10 cellular contexts compared by ENCODE assay signal in genomic region chr1:17588048-17588781, GRCh38. TPM values are rescaled to one million over a fixed set of nuclear protein-coding genes. Genes with fewer than 3 reads are reported as not detected.
DNase-seq lines count a peak whose midpoint lies in the region; ATAC-seq, FAIRE-seq and TF ChIP-seq lines count a peak whose summit lies in the region.
"Had no signal": no experiment of that assay in that cellular context is flagged by ENCODE, and none has a peak within 500 bp of the region (broad histone marks: within the 10 kb centered on the region; RNA-seq: fewer than 3 reads in every experiment).

No MANE protein-coding gene starts in this region.

- H3K4me2 ChIP-seq in K562 (ENCODE audit: insufficient read depth, low read length) (no peak overlapping the region), keratinocyte (ENCODE audit: control insufficient read depth, extremely low read depth, insufficient read depth, low read depth, low read length) (peak overlapping the region; percentile 51), MM.1S (ENCODE audit: low read depth, low read length) (no peak overlapping the region)

- no peaks in the 10 kb centered on the region for H3K79me2 ChIP-seq in K562 (ENCODE audit: control insufficient read depth, insufficient read depth, low read length)
- H3K79me2 ChIP-seq in keratinocyte (ENCODE audit: control insufficient read depth, insufficient read depth, low read length) = no peaks in the 10 kb centered on the region
- H3K79me2 ChIP-seq in MM.1S (ENCODE audit: low read length) = no peaks in the 10 kb centered on the region

- H3K27ac Mint-ChIP-seq in activated naive CD8-positive, alpha-beta T cell treated with anti-CD3 and anti-CD28 coated beads for 36 hours = no peak overlapping the region
- no peak overlapping the region for H3K27ac Mint-ChIP-seq in activated CD4-positive, alpha-beta T cell treated with anti-CD3 and anti-CD28 coated beads, Interleukin-2, amount 10 ng/mL, durations not matched to agents 7 days and 5 days

- peak; percentile 26; the same call in 1 of the 3 replicates for ATAC-seq in K562
- ATAC-seq in HG03521 (IDR thresholded peaks at IDR 0.05; ENCODE audit: unreplicated experiment) = no peak

- H3K4me3 ChIP-seq in K562 (no peak overlapping the region), keratinocyte (ENCODE audit: control insufficient read depth in 2 of 3, extremely low read depth in 1 of 3, insufficient read depth in 2 of 3, low read depth in 1 of 3, low read length in 3 of 3) (no peak overlapping the region), thyroid gland (replicated peaks in 1 of 3) (no peak overlapping the region), MM.1S (ENCODE audit: low read length) (no peak overlapping the region)
- H3K4me3 ChIP-seq: HAP-1 had no signal

- H4K20me1 ChIP-seq in K562 (replicated peaks; ENCODE audit: control insufficient read depth, insufficient read depth, low read length) (peaks cover 11% of the 10 kb centered on the region; the same call in 1 of the 2 replicates), keratinocyte (ENCODE audit: control insufficient read depth, extremely low read depth, insufficient read depth, low read length) (no peaks in the 10 kb centered on the region), MM.1S (ENCODE audit: insufficient read depth, low read length) (no peaks in the 10 kb centered on the region)

- H3K27ac ChIP-seq in K562 (ENCODE audit: extremely low read depth, low read depth, low read length) (no peak overlapping the region), keratinocyte (ENCODE audit: control insufficient read depth, insufficient read depth, low read length) (no peak overlapping the region), thyroid gland (peak overlapping the region; percentile 89 to 95 (median 92)), MM.1S (ENCODE audit: low read length) (no peak overlapping the region)

- H3K9ac ChIP-seq in K562 (ENCODE audit: insufficient read depth in 1 of 2, low read depth in 2 of 2, low read length in 2 of 2) = no peak overlapping the region
- no peak overlapping the region for H3K9ac ChIP-seq in keratinocyte (ENCODE audit: control insufficient read depth, extremely low read depth, insufficient read depth, low read length)
- no peak overlapping the region for H3K9ac ChIP-seq in MM.1S (ENCODE audit: low read length)

- FAIRE-seq in K562 (lab: Jason Lieb, UNC) (no peak), keratinocyte (lab: Jason Lieb, UNC) (no peak)

- H3K27me3 ChIP-seq in K562 (ENCODE audit: control insufficient read depth in 2 of 2, insufficient read depth in 2 of 2, low read length in 2 of 2) (peaks cover 15 to 70% of the 10 kb centered on the region in 2 experiments), keratinocyte (ENCODE audit: control insufficient read depth, extremely low read depth, insufficient read depth, low read length) (no peaks in the 10 kb centered on the region), thyroid gland (no peaks in the 10 kb centered on the region), MM.1S (replicated peaks; ENCODE audit: insufficient read depth, low read length) (peaks cover 68% of the 10 kb centered on the region)

- H3K4me1 ChIP-seq in K562 (replicated peaks in 1 of 2; ENCODE audit: control insufficient read depth in 2 of 2, insufficient read depth in 2 of 2, low read length in 2 of 2) (no peaks in the 10 kb centered on the region), keratinocyte (ENCODE audit: control insufficient read depth, extremely low read depth, insufficient read depth, low read length) (peaks cover 22% of the 10 kb centered on the region), thyroid gland (peaks cover 54 to 71% of the 10 kb centered on the region in 2 donors), MM.1S (ENCODE audit: low read length) (no peaks in the 10 kb centered on the region)
- H3K4me1 ChIP-seq: HAP-1 had no signal

- CTCF ChIA-PET in K562 (lab: Yijun Ruan, JAX; ENCODE audit: low intra/inter-chr PET ratio) = no interaction called here
- CTCF ChIA-PET in activated CD4-positive, alpha-beta T cell treated with anti-CD3 and anti-CD28 coated beads, Interleukin-2, amount 10 ng/mL, durations not matched to agents 7 days and 5 days (lab: Charles Lee) = no interaction called here

- no peak overlapping the region for H3K4me3 Mint-ChIP-seq in activated naive CD8-positive, alpha-beta T cell treated with anti-CD3 and anti-CD28 coated beads for 36 hours
- H3K4me3 Mint-ChIP-seq in activated CD4-positive, alpha-beta T cell treated with anti-CD3 and anti-CD28 coated beads, Interleukin-2, amount 10 ng/mL, durations not matched to agents 7 days and 5 days = no peak overlapping the region

- H3K9me3 Mint-ChIP-seq in activated naive CD8-positive, alpha-beta T cell treated with anti-CD3 and anti-CD28 coated beads for 36 hours = no peaks in the 10 kb centered on the region
- no peaks in the 10 kb centered on the region for H3K9me3 Mint-ChIP-seq in activated CD4-positive, alpha-beta T cell treated with anti-CD3 and anti-CD28 coated beads, Interleukin-2, amount 10 ng/mL, durations not matched to agents 7 days and 5 days

- H3K9me3 ChIP-seq in K562 (replicated peaks; ENCODE audit: control insufficient read depth, insufficient read depth, low read depth, low read length) (no peaks in the 10 kb centered on the region), keratinocyte (ENCODE audit: control insufficient read depth, low read depth, low read length) (no peaks in the 10 kb centered on the region), thyroid gland (no peaks in the 10 kb centered on the region), MM.1S (replicated peaks; ENCODE audit: insufficient read depth, low read length) (no peaks in the 10 kb centered on the region)
- H3K9me3 ChIP-seq: HAP-1 had no signal

- no peak overlapping the region for H2AFZ ChIP-seq in K562 (ENCODE audit: low read depth, low read length)
- peak overlapping the region; percentile 12 for H2AFZ ChIP-seq in keratinocyte (ENCODE audit: control insufficient read depth, low read length)
- H2AFZ ChIP-seq in MM.1S (ENCODE audit: low read length) = no peak overlapping the region

- intact Hi-C loops in K562 (cut with micrococcal nuclease) (no loop called here), thyroid gland (cut with DNase I) (no loop called here)

- TF ChIP-seq RAD21 in K562 (CRISPR knock-in tag; conservative IDR thresholded peaks at IDR 0.05 in 1 of 2, IDR thresholded peaks at IDR 0.05 in 1 of 2) = no peak

- POLR2A ChIA-PET in K562 (lab: Yijun Ruan, JAX) = interaction anchor here (0.6 to 2.0 kb wide), 7 partner anchors 11 to 1748 kb away, joined by 3 to 6 read pairs (median 3); no protein-coding TSS in a partner anchor
- POLR2A ChIA-PET in activated CD4-positive, alpha-beta T cell treated with anti-CD3 and anti-CD28 coated beads, Interleukin-2, amount 10 ng/mL, durations not matched to agents 7 days and 5 days (lab: Charles Lee) = no interaction called here

- no peaks in the 10 kb centered on the region for H3K4me1 Mint-ChIP-seq in activated naive CD8-positive, alpha-beta T cell treated with anti-CD3 and anti-CD28 coated beads for 36 hours
- H3K4me1 Mint-ChIP-seq in activated CD4-positive, alpha-beta T cell treated with anti-CD3 and anti-CD28 coated beads, Interleukin-2, amount 10 ng/mL, durations not matched to agents 7 days and 5 days = no peaks in the 10 kb centered on the region

- dilution Hi-C loops in keratinocyte (cut with MboI; ENCODE audit: extremely low pct_ligation_motif_present, low sequenced_read_pairs) = no loop called here

- TF ChIP-seq CTCF in K562 (IDR thresholded peaks at IDR 0.05 in 2 of 3, conservative IDR thresholded peaks at IDR 0.05 in 1 of 3; ENCODE audit: insufficient read depth in 2 of 3, low read depth in 1 of 3, low read length in 3 of 3) (no peak), keratinocyte (optimal IDR thresholded peaks at IDR 0.05 in 1 of 3, IDR thresholded peaks at IDR 0.05 in 1 of 3, conservative IDR thresholded peaks at IDR 0.05 in 1 of 3; ENCODE audit: extremely low read depth in 1 of 3, insufficient read depth in 2 of 3, low read length in 3 of 3) (no peak), thyroid gland (IDR thresholded peaks at IDR 0.05) (no peak), MM.1S (IDR thresholded peaks at IDR 0.05; ENCODE audit: low read length) (no peak)

- TF ChIP-seq POLR2A in K562 (conservative IDR thresholded peaks at IDR 0.05) = no peak
- peak in 1 of 2 donors; percentile 49 for TF ChIP-seq POLR2A in thyroid gland (IDR thresholded peaks at IDR 0.05)

- H3K9me2 ChIP-seq in MM.1S (replicated peaks; ENCODE audit: insufficient read depth, low read length) = no peaks in the 10 kb centered on the region

- H3F3A ChIP-seq in MM.1S (ENCODE audit: insufficient read depth, low read length) = no peaks in the 10 kb centered on the region

- 6% methylated on average over 12 of the region's 13 CpGs for WGBS in K562 (ENCODE audit: insufficient coverage, low coverage, missing lambda C conversion rate)
- 12 to 25% methylated on average over 9 to 10 of the region's 13 CpGs for WGBS in thyroid gland, 2 donors

- no peaks in the 10 kb centered on the region for H3K27me3 Mint-ChIP-seq in activated naive CD8-positive, alpha-beta T cell treated with anti-CD3 and anti-CD28 coated beads for 36 hours
- H3K27me3 Mint-ChIP-seq in activated CD4-positive, alpha-beta T cell treated with anti-CD3 and anti-CD28 coated beads, Interleukin-2, amount 10 ng/mL, durations not matched to agents 7 days and 5 days = no peaks in the 10 kb centered on the region

- H3K9me1 ChIP-seq in K562 (ENCODE audit: control insufficient read depth, insufficient read depth, low read length) = no peaks in the 10 kb centered on the region
- no peaks in the 10 kb centered on the region for H3K9me1 ChIP-seq in keratinocyte (ENCODE audit: control insufficient read depth, extremely low read depth, insufficient read depth, low read length)

- TF ChIP-seq EP300 in K562 (IDR thresholded peaks at IDR 0.05; ENCODE audit: low read length) = no peak

- in situ Hi-C loops in K562 (cut with MboI) = no loop called here

- no TSS peak for BruUV-seq in K562 (replicated peaks; lab: Mats Ljungman, UMichigan)

- DNase-seq in HuH-7.5 (ENCODE audit: low spot score) (peak; percentile 78), K562 (ENCODE audit: extremely low read depth in 1 of 4, low spot score in 3 of 4) (no peak), keratinocyte (ENCODE audit: low read depth, low spot score) (no peak), thyroid gland (peak; percentile 93 to 96), MM.1S (no peak)
- DNase-seq in activated naive CD8-positive, alpha-beta T cell treated with anti-CD3 and anti-CD28 coated beads for 36 hours = no peak
- DNase-seq in activated CD4-positive, alpha-beta T cell treated with anti-CD3 and anti-CD28 coated beads, Interleukin-2, amount 10 ng/mL, durations not matched to agents 7 days and 5 days = no peak
- DNase-seq: activated CD4-positive, alpha-beta T cell treated with anti-CD3 and anti-CD28 coated beads for 48 hours had no signal

- no peaks in the 10 kb centered on the region for H3K36me3 ChIP-seq in K562 (ENCODE audit: control insufficient read depth, insufficient read depth, low read length)
- H3K36me3 ChIP-seq in keratinocyte (ENCODE audit: control insufficient read depth in 2 of 2, extremely low read depth in 1 of 2, insufficient read depth in 2 of 2, low read length in 2 of 2) = peaks cover 0 to 1% of the 10 kb centered on the region in 2 experiments
- no peaks in the 10 kb centered on the region for H3K36me3 ChIP-seq in thyroid gland
- no peaks in the 10 kb centered on the region for H3K36me3 ChIP-seq in MM.1S (replicated peaks; ENCODE audit: insufficient read depth, low read length)
- H3K36me3 ChIP-seq: HAP-1 had no signal

- H3K36me3 Mint-ChIP-seq in activated naive CD8-positive, alpha-beta T cell treated with anti-CD3 and anti-CD28 coated beads for 36 hours = no peaks in the 10 kb centered on the region
- no peaks in the 10 kb centered on the region for H3K36me3 Mint-ChIP-seq in activated CD4-positive, alpha-beta T cell treated with anti-CD3 and anti-CD28 coated beads, Interleukin-2, amount 10 ng/mL, durations not matched to agents 7 days and 5 days (ENCODE audit: low read depth)

RNA-seq across cellular contexts. Expression of gene ARHGEF10L, which starts 48.7 kb away (rescaled TPM):
- total RNA-seq in K562 (2011; cell fraction: chromatin; rRNA removed; ENCODE audit: low replicate concordance) = 0.09 TPM in 1 of 2 replicates, not detected in the other
- 0.17 and 0.92 TPM in 2 replicates for total RNA-seq in K562 (2011; cell fraction: nucleolus; rRNA removed)
- total RNA-seq in K562 (2011; cell fraction: nucleoplasm; rRNA removed) = 0.07 TPM in 1 of 2 replicates, not detected in the other
- 0.09 TPM in 1 of 2 replicates, not detected in the other for total RNA-seq in K562 (2014; rRNA removed)
- total RNA-seq in K562 (2014; rRNA removed; fragmentation: Illumina TruSeq; extraction: Trizol) = not detected in 2 replicates
- not detected in 2 replicates for total RNA-seq in K562 (2015; rRNA removed; fragmentation: Illumina TruSeq; extraction: Trizol)
- total RNA-seq in K562 (2021) = 0.13 TPM in 2 replicates
- polyA plus RNA-seq in K562 (2011; rRNA removed) = 0.01 TPM in 1 of 2 replicates, not detected in the other
- 0.27 TPM in 1 of 2 replicates, not detected in the other for polyA plus RNA-seq in K562 (2011; cell fraction: cytosol; rRNA removed)
- polyA plus RNA-seq in K562 (2011; cell fraction: nucleus; rRNA removed) = 0.41 and 0.52 TPM in 2 replicates
- not detected in 2 replicates for polyA plus RNA-seq in K562 (2012)
- not detected in 2 replicates for polyA plus RNA-seq in K562 (2014; fragmentation: Illumina TruSeq; extraction: Trizol)
- not detected for polyA plus RNA-seq in K562 (2014; fragmentation: Nextera tagmentation; extraction: Ambion mirVana)
- not detected in 2 replicates for polyA plus RNA-seq in K562 (2014; rRNA removed)
- polyA minus RNA-seq in K562 (2011; rRNA and poly(A)+ RNA removed) = not detected in 2 replicates
- polyA minus RNA-seq in K562 (2011; cell fraction: cytosol; rRNA and poly(A)+ RNA removed) = 0.46 TPM in 1 of 2 replicates, not detected in the other
- polyA minus RNA-seq in K562 (2011; cell fraction: nucleus; rRNA and poly(A)+ RNA removed) = 0.13 TPM in 1 of 2 replicates, not detected in the other
- 2.4 to 5.1 TPM (median 2.8 TPM) in 3 replicates for polyA plus RNA-seq in keratinocyte
- polyA plus RNA-seq in keratinocyte (2011; ENCODE audit: low read depth) = 7.3 TPM
- polyA plus RNA-seq in keratinocyte (2011; cell fraction: cytosol; rRNA removed) = 2.2 and 4.3 TPM in 2 replicates
- 6.9 and 9.2 TPM in 2 replicates for polyA plus RNA-seq in keratinocyte (2011; cell fraction: nucleus; rRNA removed)
- polyA plus RNA-seq in keratinocyte (2012; ENCODE audit: low replicate concordance) = 3.7 and 23.1 TPM in 2 replicates
- polyA minus RNA-seq in keratinocyte = 6.2 to 11.5 TPM (median 9.0 TPM) in 3 replicates
- polyA minus RNA-seq in keratinocyte (2011; cell fraction: cytosol; rRNA and poly(A)+ RNA removed) = 8.6 TPM
- 13.2 and 16.2 TPM in 2 replicates for polyA minus RNA-seq in keratinocyte (2011; cell fraction: nucleus; rRNA and poly(A)+ RNA removed)
- total RNA-seq in thyroid gland = 10 to 100 TPM; 32.2 to 64.5 (median 51.4) TPM
- not detected for total RNA-seq in activated naive CD8-positive, alpha-beta T cell treated with anti-CD3 and anti-CD28 coated beads for 36 hours
- total RNA-seq in activated CD4-positive, alpha-beta T cell treated with anti-CD3 and anti-CD28 coated beads, Interleukin-2, amount 10 ng/mL, durations not matched to agents 7 days and 5 days = not detected

Comparison
In these comparisons a context has a peak if more than half of its experiments do, and no peak if none do; other contexts are left out.
1. DNase-seq: peak in HuH-7.5 (single experiment) and thyroid gland (2 of 2); none in K562 (0 of 4), keratinocyte (single experiment), activated naive CD8-positive, alpha-beta T cell treated with anti-CD3 and anti-CD28 coated beads for 36 hours (single experiment), activated CD4-positive, alpha-beta T cell treated with anti-CD3 and anti-CD28 coated beads, Interleukin-2, amount 10 ng/mL, durations not matched to agents 7 days and 5 days (single experiment) and MM.1S (single experiment).
2. H3K27ac ChIP-seq: peak in thyroid gland (3 of 3); none in K562 (single experiment), keratinocyte (single experiment) and MM.1S (single experiment).
3. RNA of gene ARHGEF10L, which starts 48.7 kb away (total RNA-seq): 32.2 to 64.5 TPM in thyroid gland; 0.07 to 0.92 TPM in K562, not detected in activated naive CD8-positive, alpha-beta T cell treated with anti-CD3 and anti-CD28 coated beads for 36 hours and not detected in activated CD4-positive, alpha-beta T cell treated with anti-CD3 and anti-CD28 coated beads, Interleukin-2, amount 10 ng/mL, durations not matched to agents 7 days and 5 days; every median in the first group is over 10 times any median in the second.